ENCODE assay signal across 10 cellular contexts in the genomic region with DNA sequence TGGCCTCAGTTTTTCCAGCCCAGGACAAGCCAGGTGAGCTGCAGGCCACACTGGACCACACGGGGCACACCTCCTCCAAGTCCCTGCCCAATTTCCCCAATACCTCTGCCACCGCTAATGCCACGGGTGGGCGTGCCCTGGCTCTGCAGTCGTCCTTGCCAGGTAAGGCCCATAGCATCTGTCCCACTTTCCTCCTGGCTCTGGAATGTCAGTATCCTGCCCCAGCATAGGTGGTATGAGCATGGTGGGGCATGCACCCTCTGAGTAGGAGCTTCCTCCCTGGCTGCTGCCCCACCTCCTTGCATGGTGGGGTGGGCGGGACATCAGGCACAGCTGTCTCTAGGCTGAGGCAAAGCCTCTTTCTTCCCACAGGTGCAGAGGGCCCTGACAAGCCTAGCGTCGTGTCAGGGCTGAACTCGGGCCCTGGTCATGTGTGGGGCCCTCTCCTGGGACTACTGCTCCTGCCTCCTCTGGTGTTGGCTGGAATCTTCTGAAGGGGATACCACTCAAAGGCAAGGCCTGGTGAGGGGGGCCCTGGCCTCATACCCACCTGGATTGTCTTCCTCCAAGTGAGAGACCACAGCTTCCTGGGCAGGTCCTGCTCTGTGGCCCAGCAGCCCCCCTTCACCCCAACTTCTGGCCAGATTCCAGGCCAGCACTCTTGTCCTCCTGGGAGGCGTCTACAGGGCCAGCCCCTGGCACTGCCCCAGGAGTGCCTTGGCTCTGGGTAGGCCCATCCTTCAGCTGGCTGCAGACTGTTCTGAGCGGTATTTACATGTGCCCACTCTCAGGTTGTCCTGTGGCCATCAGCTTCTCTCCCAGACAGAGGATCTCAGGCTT. TPM values are rescaled to one million over a fixed set of nuclear protein-coding genes. Genes with fewer than 3 reads are reported as not detected.
A peak's percentile ranks its signal among the peaks of the same experiment; 100 is the strongest.
DNase-seq lines count a peak whose midpoint lies in the region; ATAC-seq and TF ChIP-seq lines count a peak whose summit lies in the region.
"Had no signal": no experiment of that assay in that cellular context is flagged by ENCODE, and none has a peak within 500 bp of the region (broad histone marks: within the 10 kb centered on the region; RNA-seq: fewer than 3 reads in every experiment).

No MANE protein-coding gene starts in this region.

- H3K27ac ChIP-seq in RWPE2 (ENCODE audit: poor library complexity, severe bottlenecking) = no peak overlapping the region
- no peak overlapping the region for H3K27ac ChIP-seq in foreskin keratinocyte
- H3K27ac ChIP-seq in thymus (ENCODE audit: low read depth) = peak overlapping the region; percentile 73

- H3K4me3 ChIP-seq in RWPE2 (ENCODE audit: severe bottlenecking) (no peak overlapping the region), thymus (ENCODE audit: low read length) (peak overlapping the region; percentile 46)

- ATAC-seq in RWPE2 (ENCODE audit: low read depth) (peak; percentile 43; the same call in 2 of the 3 replicates), foreskin keratinocyte (peak; percentile 73), GM21619 (IDR thresholded peaks at IDR 0.05; ENCODE audit: unreplicated experiment) (no peak), HG03159 (IDR thresholded peaks at IDR 0.05; ENCODE audit: unreplicated experiment) (no peak)

- H3K9me3 ChIP-seq in RWPE2 (ENCODE audit: severe bottlenecking) = no peaks in the 10 kb centered on the region
- H3K9me3 ChIP-seq in thymus (ENCODE audit: control insufficient read depth) = no peaks in the 10 kb centered on the region

- H3K36me3 ChIP-seq in RWPE2 (ENCODE audit: low read depth) = peaks cover 14% of the 10 kb centered on the region
- H3K36me3 ChIP-seq in thymus (ENCODE audit: control insufficient read depth, insufficient read depth) = peaks cover 19% of the 10 kb centered on the region

- H3K4me1 ChIP-seq in RWPE2 (ENCODE audit: insufficient read depth, poor library complexity, severe bottlenecking) (peaks cover 15% of the 10 kb centered on the region), foreskin keratinocyte (peaks cover 24% of the 10 kb centered on the region), thymus (ENCODE audit: control insufficient read depth, insufficient read depth, low read length) (peaks cover 24% of the 10 kb centered on the region)

- no peak for TF ChIP-seq CTCF in RWPE2 (IDR thresholded peaks at IDR 0.05; ENCODE audit: poor library complexity, severe bottlenecking)
- TF ChIP-seq CTCF in foreskin keratinocyte (conservative IDR thresholded peaks at IDR 0.05) = no peak

- 40% methylated on average over 11 of the region's 11 CpGs for WGBS in thymus

- DNase-seq in activated effector memory CD4-positive, alpha-beta T cell treated with anti-CD3 and anti-CD28 coated beads, Interleukin-2, amount 50 U/mL, for 16 hours = peak; percentile 71
- no peak for DNase-seq in activated effector memory CD4-positive, alpha-beta T cell treated with Interleukin-2 at 50 U/mL for 16 hours
- DNase-seq in RWPE2 (ENCODE audit: low spot score) (no peak), foreskin keratinocyte (peak; percentile 36 to 70), AML-193 (lab: John Stamatoyannopoulos, UW) (no peak)

- H3K27me3 ChIP-seq in RWPE2 (ENCODE audit: insufficient read depth, poor library complexity, severe bottlenecking) (no peaks in the 10 kb centered on the region), foreskin keratinocyte (no peaks in the 10 kb centered on the region), thymus (ENCODE audit: control insufficient read depth, insufficient read depth) (no peaks in the 10 kb centered on the region)

RNA-seq across cellular contexts. Expression of gene PI16, which starts 9.1 kb away (rescaled TPM):
- total RNA-seq in foreskin keratinocyte = not detected in 2 replicates
- polyA plus RNA-seq in foreskin keratinocyte = 0.02 TPM in 1 of 2 replicates, not detected in the other
- 2.2 TPM for polyA plus RNA-seq in thymus
- total RNA-seq: SK-MEL-5 had no signal

RNA-seq across cellular contexts. Expression of gene MTCH1, which starts 22.3 kb away (rescaled TPM):
- total RNA-seq in foreskin keratinocyte = 149 and 162 TPM in 2 replicates
- polyA plus RNA-seq in foreskin keratinocyte (143 and 150 TPM in 2 replicates), thymus (152 TPM)

RNA-seq across cellular contexts. Expression of gene FGD2, which starts 41.8 kb away (rescaled TPM):
- 0.07 and 0.14 TPM in 2 replicates for total RNA-seq in foreskin keratinocyte
- polyA plus RNA-seq in foreskin keratinocyte (0.04 TPM in 1 of 2 replicates, not detected in the other), thymus (22.1 TPM)
- total RNA-seq: dermis microvascular lymphatic vessel endothelial cell had no signal

Comparison
In these comparisons a context has a peak if more than half of its experiments do, and no peak if none do; other contexts are left out.
1. DNase-seq: peak in activated effector memory CD4-positive, alpha-beta T cell treated with anti-CD3 and anti-CD28 coated beads, Interleukin-2, amount 50 U/mL, for 16 hours (single experiment) and foreskin keratinocyte (2 of 2); none in activated effector memory CD4-positive, alpha-beta T cell treated with Interleukin-2 at 50 U/mL for 16 hours (single experiment), RWPE2 (single experiment) and AML-193 (0 of 2).
2. ATAC-seq: peak in RWPE2 (single experiment) and foreskin keratinocyte (single experiment); none in GM21619 (single experiment) and HG03159 (single experiment).
3. RNA of gene FGD2, which starts 41.8 kb away (polyA plus RNA-seq): 22.1 TPM in thymus (single experiment); 0.04 TPM in foreskin keratinocyte; every median in the first group is over 10 times any median in the second.